In the genomic region with DNA sequence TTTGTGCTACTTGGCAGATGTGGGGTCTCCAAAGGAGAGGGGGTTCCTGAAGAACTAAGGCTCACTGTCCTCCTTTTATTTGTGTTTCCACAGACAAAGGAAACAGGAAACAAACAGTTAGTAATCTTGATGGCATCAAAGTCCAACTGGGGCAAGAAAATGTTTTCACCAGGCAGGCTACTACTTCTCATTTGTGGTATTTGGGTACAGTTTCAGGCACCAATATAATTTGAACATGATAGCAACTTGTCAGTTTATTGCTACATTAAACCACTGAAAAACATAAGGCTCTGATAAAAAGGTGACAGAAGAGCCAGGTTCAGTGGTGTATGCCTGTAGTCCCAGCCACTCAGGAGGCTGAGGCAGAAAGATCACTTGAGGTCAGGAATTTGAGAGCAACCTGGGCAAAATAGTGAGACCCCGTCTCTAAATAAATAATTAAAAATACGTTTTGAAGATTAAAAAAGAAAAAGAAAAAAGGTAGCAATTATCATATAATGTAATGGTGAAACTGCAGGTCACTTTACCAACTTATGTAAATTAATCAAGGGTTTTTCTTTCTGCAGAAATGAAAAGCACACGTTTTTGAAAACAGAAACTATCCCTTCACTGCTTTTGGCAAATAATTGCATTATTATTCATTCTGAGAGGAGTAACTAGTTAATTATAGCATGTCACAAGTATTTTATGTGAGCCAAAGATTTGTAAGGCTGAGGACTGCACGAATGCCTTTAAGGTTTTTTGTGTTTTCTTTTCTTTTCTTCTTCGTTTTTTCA, we compare ENCODE assay signal across 9 cellular contexts.
DNase-seq lines count a peak whose midpoint lies in the region; ATAC-seq and TF ChIP-seq lines count a peak whose summit lies in the region.
"Had no signal": no experiment of that assay in that cellular context is flagged by ENCODE, and none has a peak within 500 bp of the region (broad histone marks: within the 10 kb centered on the region; RNA-seq: fewer than 3 reads in every experiment).

No MANE protein-coding gene starts in this region.

- peak overlapping the region; percentile 51 for H3K27ac Mint-ChIP-seq in type B pancreatic cell

- peaks cover 5% of the 10 kb centered on the region for H3K36me3 Mint-ChIP-seq in type B pancreatic cell

- TF ChIP-seq CTCF in type B pancreatic cell (conservative IDR thresholded peaks at IDR 0.05) = no peak

- H3K4me3 Mint-ChIP-seq in type B pancreatic cell = peak overlapping the region; percentile 24

- ATAC-seq in GM21825 (IDR thresholded peaks at IDR 0.05; ENCODE audit: unreplicated experiment) (peak; percentile 67), HG03175 (IDR thresholded peaks at IDR 0.05; ENCODE audit: unreplicated experiment) (peak; percentile 74)

- H3K27me3 Mint-ChIP-seq in type B pancreatic cell = no peaks in the 10 kb centered on the region

- peaks cover 22% of the 10 kb centered on the region for H3K4me1 Mint-ChIP-seq in type B pancreatic cell (ENCODE audit: unreplicated experiment)

- DNase-seq in DMS53 (lab: John Stamatoyannopoulos, UW) (peak; percentile 17), DMS53 treated with DMSO at 0.1 percent for 48 hours (lab: John Stamatoyannopoulos, UW; ENCODE audit: unreplicated experiment) (no peak), type B pancreatic cell (ENCODE audit: extremely low spot score, unreplicated experiment) (no peak), NCI-H2196 (lab: John Stamatoyannopoulos, UW; ENCODE audit: unreplicated experiment) (no peak)
- DNase-seq in activated T-cell treated with anti-CD3 and anti-CD28 coated beads, Interleukin-2, amount 50 U/mL, for 48 hours = no peak
- no peak for DNase-seq in central memory CD4-positive, alpha-beta T cell
- DNase-seq: esophagus squamous epithelium had no signal

- H3K9me3 Mint-ChIP-seq in type B pancreatic cell = peaks cover 5% of the 10 kb centered on the region
